In genomic region chr17:75693500-75694481, GRCh38 we compare ENCODE assay signal across 8 cellular contexts. TPM values are rescaled to one million over a fixed set of nuclear protein-coding genes. Genes with fewer than 3 reads are reported as not detected.
DNase-seq lines count a peak whose midpoint lies in the region; ATAC-seq and TF ChIP-seq lines count a peak whose summit lies in the region.

No MANE protein-coding gene starts in this region.

- H3K27me3 Mint-ChIP-seq in glutamatergic neuron (ENCODE audit: unreplicated experiment): peaks cover 5% of the 10 kb centered on the region

- H3K4me1 Mint-ChIP-seq in glutamatergic neuron (ENCODE audit: low read depth, unreplicated experiment): peaks cover 30% of the 10 kb centered on the region

- H3K27ac Mint-ChIP-seq in glutamatergic neuron (ENCODE audit: unreplicated experiment): peak overlapping the region; percentile 22
- no peak overlapping the region for H3K27ac Mint-ChIP-seq in activated naive CD4-positive, alpha-beta T cell treated with anti-CD3 and anti-CD28 coated beads, Interleukin-2, amount 50 U/mL, for 72 hours

- no peak for ATAC-seq in HG03097 (IDR thresholded peaks at IDR 0.05; ENCODE audit: low FRiP score, unreplicated experiment)
- ATAC-seq in GM21825 (IDR thresholded peaks at IDR 0.05; ENCODE audit: unreplicated experiment): no peak
- ATAC-seq in activated naive CD4-positive, alpha-beta T cell treated with anti-CD3 and anti-CD28 coated beads, Interleukin-2, amount 50 U/mL, for 72 hours: no peak

- H3K9me3 Mint-ChIP-seq in glutamatergic neuron (ENCODE audit: unreplicated experiment): no peaks in the 10 kb centered on the region
- H3K9me3 Mint-ChIP-seq in activated naive CD4-positive, alpha-beta T cell treated with anti-CD3 and anti-CD28 coated beads, Interleukin-2, amount 50 U/mL, for 72 hours: no peaks in the 10 kb centered on the region

- in situ Hi-C loops in G401 (cut with HindIII; ENCODE audit: low sequenced_read_pairs): no loop called here

- DNase-seq in G401 (ENCODE audit: low spot score): peak; percentile 96
- peak; percentile 92 for DNase-seq in SW480 (ENCODE audit: low spot score)
- DNase-seq in glutamatergic neuron: peak; percentile 30
- DNase-seq in putamen (ENCODE audit: low spot score): peak; percentile 95
- no peak for DNase-seq in activated T-cell treated with anti-CD3 and anti-CD28 coated beads, Interleukin-2, amount 50 U/mL, for 1 hour
- no peak for DNase-seq in activated naive CD4-positive, alpha-beta T cell treated with anti-CD3 and anti-CD28 coated beads, Interleukin-2, amount 50 U/mL, for 72 hours (ENCODE audit: low spot score in 2 of 2)

- TF ChIP-seq CTCF in glutamatergic neuron (IDR thresholded peaks at IDR 0.05; ENCODE audit: partially characterized antibody, unreplicated experiment): no peak

- H3K36me3 Mint-ChIP-seq in glutamatergic neuron (ENCODE audit: unreplicated experiment): no peaks in the 10 kb centered on the region
- peaks cover 0 to 7% of the 10 kb centered on the region in 2 donors for H3K36me3 Mint-ChIP-seq in activated naive CD4-positive, alpha-beta T cell treated with anti-CD3 and anti-CD28 coated beads, Interleukin-2, amount 50 U/mL, for 72 hours

- H3K4me3 Mint-ChIP-seq in glutamatergic neuron (ENCODE audit: unreplicated experiment): peak overlapping the region; percentile 20

RNA-seq across cellular contexts. Expression of gene SAP30BP, which starts 26.7 kb away (rescaled TPM):
- total RNA-seq in G401 (2014; rRNA removed; shearing (Covaris generic)): 94.1 and 162 TPM in 2 replicates
- total RNA-seq in glutamatergic neuron (ENCODE audit: unreplicated experiment): 115 TPM
- 10 to 100 TPM; 76.3 to 78.8 TPM for total RNA-seq in activated naive CD4-positive, alpha-beta T cell treated with anti-CD3 and anti-CD28 coated beads, Interleukin-2, amount 50 U/mL, for 72 hours

RNA-seq across cellular contexts. Expression of gene RECQL5, which starts 26.8 kb away (rescaled TPM):
- total RNA-seq in G401 (2014; rRNA removed; shearing (Covaris generic)): 16.7 and 40.0 TPM in 2 replicates
- 49.8 TPM for total RNA-seq in glutamatergic neuron (ENCODE audit: unreplicated experiment)
- total RNA-seq in activated naive CD4-positive, alpha-beta T cell treated with anti-CD3 and anti-CD28 coated beads, Interleukin-2, amount 50 U/mL, for 72 hours: 10 to 100 TPM; 35.1 to 47.4 TPM

RNA-seq across cellular contexts. Expression of gene ITGB4, which starts 27.5 kb away (rescaled TPM):
- total RNA-seq in G401 (2014; rRNA removed; shearing (Covaris generic)): 0.06 TPM in 1 of 2 replicates, not detected in the other
- total RNA-seq in glutamatergic neuron (ENCODE audit: unreplicated experiment): not detected
- total RNA-seq in activated naive CD4-positive, alpha-beta T cell treated with anti-CD3 and anti-CD28 coated beads, Interleukin-2, amount 50 U/mL, for 72 hours: 1 to 10 TPM in 1 of 2 donors, under 1 TPM in 1; 0.76 to 1.1 TPM

Comparison
In these comparisons a context has a peak if more than half of its experiments do, and no peak if none do; other contexts are left out.
1. DNase-seq: peak in G401 (single experiment), SW480 (single experiment), glutamatergic neuron (single experiment) and putamen (single experiment); none in activated T-cell treated with anti-CD3 and anti-CD28 coated beads, Interleukin-2, amount 50 U/mL, for 1 hour (single experiment) and activated naive CD4-positive, alpha-beta T cell treated with anti-CD3 and anti-CD28 coated beads, Interleukin-2, amount 50 U/mL, for 72 hours (0 of 2).